In genomic region chr3:156760333-156760732, GRCh38 we compare ENCODE assay signal across 10 cellular contexts.
DNase-seq lines count a peak whose midpoint lies in the region; ATAC-seq and TF ChIP-seq lines count a peak whose summit lies in the region.
"Had no signal": no experiment of that assay in that cellular context is flagged by ENCODE, and none has a peak within 500 bp of the region (broad histone marks: within the 10 kb centered on the region; RNA-seq: fewer than 3 reads in every experiment).

No MANE protein-coding gene starts in this region.

- no peaks in the 10 kb centered on the region for H3K36me3 ChIP-seq in H7 (replicated peaks; ENCODE audit: control insufficient read depth, insufficient read depth, low read length)
- H3K36me3 ChIP-seq: ascending aorta had no signal

- H3K9me3 Mint-ChIP-seq in brain (peaks cover 0 to 21% (median 5%) of the 10 kb centered on the region in 5 experiments), immature natural killer cell (no peaks in the 10 kb centered on the region)
- H3K9me3 Mint-ChIP-seq in naive thymus-derived CD8-positive, alpha-beta T cell, result peaks cover 0 to 4% (median 0%) of the 10 kb centered on the region in 9 donors

- DNase-seq in naive thymus-derived CD8-positive, alpha-beta T cell, result no peak
- no peak for DNase-seq in RWPE1 (ENCODE audit: low spot score)
- DNase-seq in H7, result no peak
- no peak for DNase-seq in immature natural killer cell
- DNase-seq: NCI-H446 treated with DMSO at 0.1 percent for 48 hours had no signal

- no peaks in the 10 kb centered on the region for H3K27me3 ChIP-seq in H7 (ENCODE audit: control insufficient read depth, insufficient read depth, low read length)
- H3K27me3 ChIP-seq: ascending aorta had no signal

- H3K36me3 Mint-ChIP-seq in brain (no peaks in the 10 kb centered on the region), immature natural killer cell (no peaks in the 10 kb centered on the region)
- no peaks in the 10 kb centered on the region for H3K36me3 Mint-ChIP-seq in naive thymus-derived CD8-positive, alpha-beta T cell

- H3K4me3 ChIP-seq in H7 (ENCODE audit: insufficient read depth, low read depth, low read length), result no peak overlapping the region
- H3K4me3 ChIP-seq: ascending aorta had no signal

- peaks cover 3% of the 10 kb centered on the region for H3K27me3 Mint-ChIP-seq in brain
- peaks cover 0 to 2% (median 0%) of the 10 kb centered on the region in 5 donors for H3K27me3 Mint-ChIP-seq in naive thymus-derived CD8-positive, alpha-beta T cell
- H3K27me3 Mint-ChIP-seq in immature natural killer cell (ENCODE audit: low read depth in 3 of 3), result peaks cover 0 to 4% (median 2%) of the 10 kb centered on the region in 3 donors

- no peak for TF ChIP-seq CTCF in brain (conservative IDR thresholded peaks at IDR 0.05)
- no peak for TF ChIP-seq CTCF in RWPE1 (conservative IDR thresholded peaks at IDR 0.05; ENCODE audit: low read depth)

- H3K27ac Mint-ChIP-seq in brain (peak overlapping the region in 3 of 5 experiments; percentile 69 to 89 (median 80)), immature natural killer cell (no peak overlapping the region)
- H3K27ac Mint-ChIP-seq in naive thymus-derived CD8-positive, alpha-beta T cell, result peak overlapping the region in 1 of 10 donors; percentile 5

- CTCF ChIA-PET in RWPE1 (lab: Yijun Ruan, JAX), result interaction anchor here (0.6 to 0.7 kb wide), 2 partner anchors 49 to 57 kb away, joined by 3 read pairs; no protein-coding TSS in a partner anchor

- H3K4me3 Mint-ChIP-seq in brain (no peak overlapping the region), immature natural killer cell (no peak overlapping the region)
- H3K4me3 Mint-ChIP-seq in naive thymus-derived CD8-positive, alpha-beta T cell, result no peak overlapping the region

- H3K4me1 Mint-ChIP-seq in brain, result peaks cover 44% of the 10 kb centered on the region
- no peaks in the 10 kb centered on the region for H3K4me1 Mint-ChIP-seq in naive thymus-derived CD8-positive, alpha-beta T cell
- H3K4me1 Mint-ChIP-seq in immature natural killer cell, result peaks cover 0 to 9% of the 10 kb centered on the region in 2 donors

- POLR2A ChIA-PET in naive thymus-derived CD8-positive, alpha-beta T cell (lab: Charles Lee), result no interaction called here
- POLR2A ChIA-PET in RWPE1 (lab: Yijun Ruan, JAX; ENCODE audit: low non-redundant PET), result no interaction called here

- ATAC-seq in GM18499 (IDR thresholded peaks at IDR 0.05; ENCODE audit: insufficient read depth, unreplicated experiment), result peak; percentile 86
- ATAC-seq in GM21367 (IDR thresholded peaks at IDR 0.05; ENCODE audit: unreplicated experiment), result peak; percentile 92
- peak; percentile 84 for ATAC-seq in HG03135 (IDR thresholded peaks at IDR 0.05; ENCODE audit: unreplicated experiment)
- ATAC-seq in naive thymus-derived CD8-positive, alpha-beta T cell, result no peak

- no peak overlapping the region for H3K27ac ChIP-seq in RWPE1
- H3K27ac ChIP-seq: ascending aorta had no signal

Comparison
In these comparisons a context has a peak if more than half of its experiments do, and no peak if none do; other contexts are left out.
1. ATAC-seq: peak in GM18499 (single experiment), GM21367 (single experiment) and HG03135 (single experiment); none in naive thymus-derived CD8-positive, alpha-beta T cell (0 of 2).
2. H3K27ac Mint-ChIP-seq: peak in brain (3 of 5); none in immature natural killer cell (0 of 6).